In genomic region chr11:64173616-64174355, GRCh38 we compare ENCODE assay signal across 23 cellular contexts. TPM values are rescaled to one million over a fixed set of nuclear protein-coding genes. Genes with fewer than 3 reads are reported as not detected.
DNase-seq lines count a peak whose midpoint lies in the region; ATAC-seq, FAIRE-seq and TF ChIP-seq lines count a peak whose summit lies in the region.
"Had no signal": no experiment of that assay in that cellular context is flagged by ENCODE, and none has a peak within 500 bp of the region (broad histone marks: within the 10 kb centered on the region; RNA-seq: fewer than 3 reads in every experiment).

No MANE protein-coding gene starts in this region.

- ATAC-seq in IMR-90 (ENCODE audit: low read depth) (peak; percentile 49), GM18519 (IDR thresholded peaks at IDR 0.05; ENCODE audit: low FRiP score, unreplicated experiment) (no peak)

- no peak overlapping the region for H2BK5ac ChIP-seq in IMR-90 (ENCODE audit: low read depth, low read length, poor library complexity, severe bottlenecking)

- WGBS in IMR-90 (ENCODE audit: extremely low coverage in 2 of 2, insufficient read length in 1 of 2), 2 experiments: 100% methylated on average over 2 of the region's 4 CpGs; no CpG with 5 or more reads in 1 of the 2 experiments

- no peak overlapping the region for H3K18ac ChIP-seq in IMR-90 (ENCODE audit: low read depth, low read length)

- H3K79me1 ChIP-seq in IMR-90 (ENCODE audit: low read depth in 1 of 2, low read length in 2 of 2): peaks cover 0 to 6% of the 10 kb centered on the region in 2 experiments; a peak in 1 of 4 replicates

- TF ChIP-seq CTCF in IMR-90 (conservative IDR thresholded peaks at IDR 0.05; ENCODE audit: low read depth, low read length) (no peak), endothelial cell of umbilical vein (IDR thresholded peaks at IDR 0.05; ENCODE audit: extremely low read depth in 1 of 2, insufficient read depth in 1 of 2, low read depth in 1 of 2, low read length in 2 of 2) (no peak), osteoblast (IDR thresholded peaks at IDR 0.05; ENCODE audit: extremely low read depth, low read depth, low read length) (no peak)

- H3K27me3 ChIP-seq in IMR-90 (ENCODE audit: control insufficient read depth, insufficient read depth, low read length): no peaks in the 10 kb centered on the region
- no peaks in the 10 kb centered on the region for H3K27me3 ChIP-seq in endothelial cell of umbilical vein (ENCODE audit: control insufficient read depth in 2 of 2, insufficient read depth in 2 of 2, low read length in 2 of 2)
- H3K27me3 ChIP-seq in osteoblast (ENCODE audit: insufficient read depth, low read length): no peaks in the 10 kb centered on the region
- H3K27me3 ChIP-seq: SJSA1 had no signal

- CTCF ChIA-PET in IMR-90 (lab: Yijun Ruan, JAX): no interaction called here
- CTCF ChIA-PET in endothelial cell of umbilical vein (lab: Charles Lee): no interaction called here

- TF ChIP-seq RAD21 in IMR-90 (IDR thresholded peaks at IDR 0.05; ENCODE audit: low read length): no peak

- no peak overlapping the region for H4K5ac ChIP-seq in IMR-90 (ENCODE audit: low read depth, low read length)

- TF ChIP-seq POLR2A in IMR-90 (IDR thresholded peaks at IDR 0.05; ENCODE audit: low read depth, low read length) (no peak), endothelial cell of umbilical vein (IDR thresholded peaks at IDR 0.05; ENCODE audit: low read depth, low read length) (no peak)

- no peak overlapping the region for H4K8ac ChIP-seq in IMR-90 (ENCODE audit: low read depth in 2 of 2, low read length in 2 of 2)

- peaks cover 5% of the 10 kb centered on the region for H3K9me3 ChIP-seq in IMR-90 (ENCODE audit: control insufficient read depth, insufficient read depth, low read length)
- no peaks in the 10 kb centered on the region for H3K9me3 ChIP-seq in endothelial cell of umbilical vein (replicated peaks; ENCODE audit: control insufficient read depth, insufficient read depth, low read length)
- peaks cover 10% of the 10 kb centered on the region for H3K9me3 ChIP-seq in osteoblast (ENCODE audit: low read depth, low read length)

- in situ Hi-C loops in IMR-90 (cut with MboI; ENCODE audit: low sequenced_read_pairs): no loop called here

- no peak overlapping the region for H2BK15ac ChIP-seq in IMR-90 (ENCODE audit: low read depth, low read length)

- H3K9me1 ChIP-seq in IMR-90 (ENCODE audit: insufficient read depth, low read length) (0 out of 2 replicates have a peak, but pooled peaks cover 2% of the 10 kb centered on the region), endothelial cell of umbilical vein (replicated peaks; ENCODE audit: control insufficient read depth, extremely low read depth, insufficient read depth, low read length) (no peaks in the 10 kb centered on the region)

- peak; percentile 21 for FAIRE-seq in endothelial cell of umbilical vein (lab: Jason Lieb, UNC)

- H3K56ac ChIP-seq in IMR-90 (ENCODE audit: extremely low read depth, insufficient read depth, low read length): no peak overlapping the region

- H4K20me1 ChIP-seq in IMR-90 (ENCODE audit: insufficient read depth, low read length) (no peaks in the 10 kb centered on the region), endothelial cell of umbilical vein (replicated peaks; ENCODE audit: control insufficient read depth, extremely low read depth, insufficient read depth, low read length) (no peaks in the 10 kb centered on the region), osteoblast (ENCODE audit: insufficient read depth, low read length) (no peaks in the 10 kb centered on the region)

- BruUV-seq in IMR-90 (replicated peaks; lab: Mats Ljungman, UMichigan) (no TSS peak), endothelial cell of umbilical vein (replicated peaks; lab: Mats Ljungman, UMichigan) (no TSS peak)

- no peak overlapping the region for H3K23ac ChIP-seq in IMR-90 (ENCODE audit: low read depth, low read length)

- POLR2A ChIA-PET in IMR-90 (lab: Charles Lee; ENCODE audit: unreplicated experiment): no interaction called here
- POLR2A ChIA-PET in endothelial cell of umbilical vein (lab: Charles Lee): no interaction called here

- H3K79me2 ChIP-seq in endothelial cell of umbilical vein (ENCODE audit: control insufficient read depth, insufficient read depth, low read length): no peaks in the 10 kb centered on the region
- H3K79me2 ChIP-seq in osteoblast (ENCODE audit: insufficient read depth, low read length): no peaks in the 10 kb centered on the region

- H2AK5ac ChIP-seq in IMR-90 (ENCODE audit: low read depth, low read length): no peak overlapping the region

- no peak overlapping the region for H3K9ac ChIP-seq in IMR-90 (ENCODE audit: low read depth, low read length)
- no peak overlapping the region for H3K9ac ChIP-seq in endothelial cell of umbilical vein (replicated peaks; ENCODE audit: extremely low read depth, insufficient read depth, low read length)

- intact Hi-C loops in IMR-90 (cut with micrococcal nuclease) (no loop called here), endothelial cell of umbilical vein (cut with micrococcal nuclease) (no loop called here), head of caudate nucleus (cut with DNase I) (no loop called here)

- no peak overlapping the region for H2BK120ac ChIP-seq in IMR-90 (ENCODE audit: low read depth, low read length)

- H2AK9ac ChIP-seq in IMR-90 (replicated peaks; ENCODE audit: low read depth, low read length, poor library complexity): no peak overlapping the region

- H3K36me3 ChIP-seq in IMR-90 (ENCODE audit: control insufficient read depth, insufficient read depth, low read length) (no peaks in the 10 kb centered on the region), endothelial cell of umbilical vein (ENCODE audit: control insufficient read depth in 2 of 2, extremely low read depth in 1 of 2, insufficient read depth in 2 of 2, low read length in 2 of 2) (no peaks in the 10 kb centered on the region), osteoblast (ENCODE audit: insufficient read depth, low read length) (no peaks in the 10 kb centered on the region)
- H3K36me3 ChIP-seq: SJSA1 had no signal

- dilution Hi-C loops in IMR-90 (cut with HindIII; ENCODE audit: low sequenced_read_pairs, unreplicated experiment) (no loop called here), endothelial cell of umbilical vein (cut with MboI; ENCODE audit: extremely low pct_ligation_motif_present, low sequenced_read_pairs) (no loop called here)

- H3K4me1 ChIP-seq in IMR-90 (ENCODE audit: control insufficient read depth, insufficient read depth, low read length) (no peaks in the 10 kb centered on the region), endothelial cell of umbilical vein (ENCODE audit: control insufficient read depth, extremely low read depth, insufficient read depth, low read length) (no peaks in the 10 kb centered on the region), osteoblast (ENCODE audit: insufficient read depth, low read length) (no peaks in the 10 kb centered on the region)
- H3K4me1 ChIP-seq: Caco-2, SJSA1 had no signal

- peak; percentile 16 for DNase-seq in EH (ENCODE audit: low read depth)
- DNase-seq in IMR-90: peak; percentile 45
- no peak for DNase-seq in endothelial cell of umbilical vein (ENCODE audit: low read depth, low spot score)
- peak; percentile 85 for DNase-seq in osteoblast (ENCODE audit: insufficient read length, low spot score, missing footprints)
- no peak for DNase-seq in stimulated activated CD4-positive, alpha-beta T cell treated with anti-CD3 and anti-CD28 coated beads, Interleukin-12 subunit alpha, Interleukin-12 subunit beta, amount 100 ng/mL, for 4 hours
- no peak for DNase-seq in effector CD8-positive, alpha-beta T cell (lab: John Stamatoyannopoulos, UW)
- DNase-seq in head of caudate nucleus: no peak
- DNase-seq: activated CD4-positive, alpha-beta T cell treated with anti-CD3 and anti-CD28 coated beads for 48 hours; aorta; Caco-2; central memory CD4-positive, alpha-beta T cell; DND-41; erythroblast; Karpas-422; left cardiac atrium; NCI-H1048; NCI-H1930; NCI-H82; retina; stimulated activated CD4-positive, alpha-beta T cell treated with anti-CD3 and anti-CD28 coated beads, Interleukin-4, amount 100 ng/mL, for 4 hours; trophoblast cell had no signal

- H2BK20ac ChIP-seq in IMR-90 (ENCODE audit: low read depth, low read length): no peak overlapping the region

- no peak overlapping the region for H4K91ac ChIP-seq in IMR-90 (ENCODE audit: insufficient read depth, low read depth, low read length)

- H2AFZ ChIP-seq in IMR-90 (replicated peaks; ENCODE audit: low read length, poor library complexity): no peak overlapping the region
- H2AFZ ChIP-seq in endothelial cell of umbilical vein (ENCODE audit: low read depth, low read length): no peak overlapping the region
- H2AFZ ChIP-seq in osteoblast (ENCODE audit: low read length): no peak overlapping the region

- no peak overlapping the region for H3K14ac ChIP-seq in IMR-90 (replicated peaks; ENCODE audit: low read depth, low read length)

- no peak overlapping the region for H3K4me3 ChIP-seq in IMR-90 (ENCODE audit: insufficient read depth, low read depth, low read length)
- H3K4me3 ChIP-seq in endothelial cell of umbilical vein (replicated peaks in 1 of 3; ENCODE audit: insufficient read depth in 1 of 3, low read depth in 1 of 3, low read length in 3 of 3): no peak overlapping the region
- no peak overlapping the region for H3K4me3 ChIP-seq in osteoblast (ENCODE audit: insufficient read depth, low read length)
- H3K4me3 ChIP-seq: SJSA1 had no signal

- H3K4me2 ChIP-seq in IMR-90 (ENCODE audit: low read depth, low read length): no peak overlapping the region
- no peak overlapping the region for H3K4me2 ChIP-seq in endothelial cell of umbilical vein (ENCODE audit: insufficient read depth, low read length)
- no peak overlapping the region for H3K4me2 ChIP-seq in osteoblast (ENCODE audit: insufficient read depth, low read length)

- no peak overlapping the region for H3K4ac ChIP-seq in IMR-90 (ENCODE audit: low read depth, low read length)

- H3K27ac ChIP-seq in IMR-90 (ENCODE audit: insufficient read depth, low read length) (no peak overlapping the region), endothelial cell of umbilical vein (ENCODE audit: insufficient read depth, low read depth, low read length) (no peak overlapping the region), osteoblast (ENCODE audit: low read depth, low read length) (no peak overlapping the region)
- H3K27ac ChIP-seq: SJSA1 had no signal

RNA-seq across cellular contexts. Expression of gene MACROD1, which starts 7.9 kb away (rescaled TPM):
- total RNA-seq in IMR-90 (2012; rRNA removed): 2.5 and 4.2 TPM in 2 replicates
- 9.3 and 10.9 TPM in 2 replicates for polyA plus RNA-seq in IMR-90 (2012; rRNA removed)
- polyA plus RNA-seq in IMR-90 (2012; cell fraction: cytosol; rRNA removed): 8.0 and 18.4 TPM in 2 replicates
- polyA plus RNA-seq in IMR-90 (2012; cell fraction: nucleus; rRNA removed; ENCODE audit: low replicate concordance): 21.0 and 35.8 TPM in 2 replicates
- total RNA-seq in endothelial cell of umbilical vein: 16.2 and 16.6 TPM in 2 replicates
- 11.0 and 16.9 TPM in 2 replicates for polyA plus RNA-seq in endothelial cell of umbilical vein
- 7.2 and 9.5 TPM in 2 replicates for polyA plus RNA-seq in endothelial cell of umbilical vein (2011; cell fraction: cytosol; rRNA removed)
- 8.3 and 11.1 TPM in 2 replicates for polyA plus RNA-seq in endothelial cell of umbilical vein (2011; cell fraction: nucleus; rRNA removed)
- 12.6 and 23.3 TPM in 2 replicates for polyA plus RNA-seq in endothelial cell of umbilical vein (2012)
- polyA minus RNA-seq in endothelial cell of umbilical vein: 2.3 and 2.9 TPM in 2 replicates
- 68.8 TPM for polyA minus RNA-seq in endothelial cell of umbilical vein (2011; cell fraction: cytosol; rRNA and poly(A)+ RNA removed)
- 4.1 and 5.5 TPM in 2 replicates for polyA minus RNA-seq in endothelial cell of umbilical vein (2011; cell fraction: nucleus; rRNA and poly(A)+ RNA removed)
- total RNA-seq in osteoblast: 17.7 TPM in 2 replicates

RNA-seq across cellular contexts. Expression of gene STIP1, which starts 12.2 kb away (rescaled TPM):
- total RNA-seq in IMR-90 (2012; rRNA removed) (363 and 489 TPM in 2 replicates), endothelial cell of umbilical vein (223 and 226 TPM in 2 replicates), osteoblast (85.5 and 94.5 TPM in 2 replicates)
- polyA plus RNA-seq in IMR-90 (2012; rRNA removed) (189 and 201 TPM in 2 replicates), endothelial cell of umbilical vein (91.9 and 117 TPM in 2 replicates)
- 99.3 and 323 TPM in 2 replicates for polyA plus RNA-seq in IMR-90 (2012; cell fraction: cytosol; rRNA removed)
- polyA plus RNA-seq in IMR-90 (2012; cell fraction: nucleus; rRNA removed; ENCODE audit: low replicate concordance): 76.3 and 102 TPM in 2 replicates
- polyA plus RNA-seq in endothelial cell of umbilical vein (2011; cell fraction: cytosol; rRNA removed): 170 and 172 TPM in 2 replicates
- 155 and 161 TPM in 2 replicates for polyA plus RNA-seq in endothelial cell of umbilical vein (2011; cell fraction: nucleus; rRNA removed)
- polyA plus RNA-seq in endothelial cell of umbilical vein (2012): 258 and 277 TPM in 2 replicates
- polyA minus RNA-seq in endothelial cell of umbilical vein: 239 and 261 TPM in 2 replicates
- 194 TPM for polyA minus RNA-seq in endothelial cell of umbilical vein (2011; cell fraction: cytosol; rRNA and poly(A)+ RNA removed)
- 82.1 and 92.5 TPM in 2 replicates for polyA minus RNA-seq in endothelial cell of umbilical vein (2011; cell fraction: nucleus; rRNA and poly(A)+ RNA removed)

RNA-seq across cellular contexts. Expression of gene FERMT3, which starts 32.7 kb away (rescaled TPM):
- total RNA-seq in IMR-90 (2012; rRNA removed) (0.36 and 0.56 TPM in 2 replicates), endothelial cell of umbilical vein (63.4 and 64.4 TPM in 2 replicates), osteoblast (0.59 and 1.1 TPM in 2 replicates)
- polyA plus RNA-seq in IMR-90 (2012; rRNA removed) (2.3 and 2.5 TPM in 2 replicates), endothelial cell of umbilical vein (100 and 111 TPM in 2 replicates)
- 1.7 and 2.4 TPM in 2 replicates for polyA plus RNA-seq in IMR-90 (2012; cell fraction: cytosol; rRNA removed)
- polyA plus RNA-seq in IMR-90 (2012; cell fraction: nucleus; rRNA removed; ENCODE audit: low replicate concordance): 11.8 and 27.1 TPM in 2 replicates
- 51.2 and 64.3 TPM in 2 replicates for polyA plus RNA-seq in endothelial cell of umbilical vein (2011; cell fraction: cytosol; rRNA removed)
- 115 and 117 TPM in 2 replicates for polyA plus RNA-seq in endothelial cell of umbilical vein (2011; cell fraction: nucleus; rRNA removed)
- polyA plus RNA-seq in endothelial cell of umbilical vein (2012): 25.1 and 55.7 TPM in 2 replicates
- 30.1 and 44.0 TPM in 2 replicates for polyA minus RNA-seq in endothelial cell of umbilical vein
- not detected for polyA minus RNA-seq in endothelial cell of umbilical vein (2011; cell fraction: cytosol; rRNA and poly(A)+ RNA removed)
- 14.4 and 27.5 TPM in 2 replicates for polyA minus RNA-seq in endothelial cell of umbilical vein (2011; cell fraction: nucleus; rRNA and poly(A)+ RNA removed)

RNA-seq across cellular contexts. Expression of gene TRPT1, which starts 52.2 kb away (rescaled TPM):
- total RNA-seq in IMR-90 (2012; rRNA removed): 43.0 and 81.9 TPM in 2 replicates
- 63.2 and 64.2 TPM in 2 replicates for polyA plus RNA-seq in IMR-90 (2012; rRNA removed)
- polyA plus RNA-seq in IMR-90 (2012; cell fraction: cytosol; rRNA removed): 47.6 and 95.6 TPM in 2 replicates
- polyA plus RNA-seq in IMR-90 (2012; cell fraction: nucleus; rRNA removed; ENCODE audit: low replicate concordance): 119 and 279 TPM in 2 replicates
- total RNA-seq in endothelial cell of umbilical vein: 26.2 and 28.0 TPM in 2 replicates
- 56.6 and 69.5 TPM in 2 replicates for polyA plus RNA-seq in endothelial cell of umbilical vein
- polyA plus RNA-seq in endothelial cell of umbilical vein (2011; cell fraction: cytosol; rRNA removed): 29.5 and 38.4 TPM in 2 replicates
- polyA plus RNA-seq in endothelial cell of umbilical vein (2011; cell fraction: nucleus; rRNA removed): 89.6 and 104 TPM in 2 replicates
- 27.6 and 27.7 TPM in 2 replicates for polyA plus RNA-seq in endothelial cell of umbilical vein (2012)
- polyA minus RNA-seq in endothelial cell of umbilical vein: 22.1 and 30.2 TPM in 2 replicates
- 18.5 TPM for polyA minus RNA-seq in endothelial cell of umbilical vein (2011; cell fraction: cytosol; rRNA and poly(A)+ RNA removed)
- 10.0 and 12.0 TPM in 2 replicates for polyA minus RNA-seq in endothelial cell of umbilical vein (2011; cell fraction: nucleus; rRNA and poly(A)+ RNA removed)
- total RNA-seq in osteoblast: 32.2 and 33.0 TPM in 2 replicates

RNA-seq across cellular contexts. Expression of gene NUDT22, which starts 52.3 kb away (rescaled TPM):
- total RNA-seq in IMR-90 (2012; rRNA removed) (21.3 and 24.4 TPM in 2 replicates), endothelial cell of umbilical vein (37.1 and 37.8 TPM in 2 replicates), osteoblast (46.6 and 56.5 TPM in 2 replicates)
- polyA plus RNA-seq in IMR-90 (2012; rRNA removed) (44.6 and 55.3 TPM in 2 replicates), endothelial cell of umbilical vein (54.8 and 71.9 TPM in 2 replicates)
- 70.5 and 80.0 TPM in 2 replicates for polyA plus RNA-seq in IMR-90 (2012; cell fraction: cytosol; rRNA removed)
- polyA plus RNA-seq in IMR-90 (2012; cell fraction: nucleus; rRNA removed; ENCODE audit: low replicate concordance): 64.5 and 161 TPM in 2 replicates
- 24.0 and 32.4 TPM in 2 replicates for polyA plus RNA-seq in endothelial cell of umbilical vein (2011; cell fraction: cytosol; rRNA removed)
- 37.7 and 47.5 TPM in 2 replicates for polyA plus RNA-seq in endothelial cell of umbilical vein (2011; cell fraction: nucleus; rRNA removed)
- 24.9 and 29.9 TPM in 2 replicates for polyA plus RNA-seq in endothelial cell of umbilical vein (2012)
- 18.8 and 19.5 TPM in 2 replicates for polyA minus RNA-seq in endothelial cell of umbilical vein
- polyA minus RNA-seq in endothelial cell of umbilical vein (2011; cell fraction: cytosol; rRNA and poly(A)+ RNA removed): 32.9 TPM
- polyA minus RNA-seq in endothelial cell of umbilical vein (2011; cell fraction: nucleus; rRNA and poly(A)+ RNA removed): 10.5 and 16.3 TPM in 2 replicates

Comparison
In these comparisons a context has a peak if more than half of its experiments do, and no peak if none do; other contexts are left out.
1. DNase-seq: peak in EH (single experiment), IMR-90 (single experiment) and osteoblast (single experiment); none in endothelial cell of umbilical vein (single experiment), stimulated activated CD4-positive, alpha-beta T cell treated with anti-CD3 and anti-CD28 coated beads, Interleukin-12 subunit alpha, Interleukin-12 subunit beta, amount 100 ng/mL, for 4 hours (single experiment), effector CD8-positive, alpha-beta T cell (single experiment) and head of caudate nucleus (0 of 42).
2. RNA of gene FERMT3, which starts 32.7 kb away (total RNA-seq): 63.4 to 64.4 TPM in endothelial cell of umbilical vein; 0.59 to 1.1 TPM in osteoblast and 0.36 to 0.56 TPM in IMR-90; every median in the first group is over 10 times any median in the second.